9 cellular contexts compared by ENCODE assay signal in the genomic region with DNA sequence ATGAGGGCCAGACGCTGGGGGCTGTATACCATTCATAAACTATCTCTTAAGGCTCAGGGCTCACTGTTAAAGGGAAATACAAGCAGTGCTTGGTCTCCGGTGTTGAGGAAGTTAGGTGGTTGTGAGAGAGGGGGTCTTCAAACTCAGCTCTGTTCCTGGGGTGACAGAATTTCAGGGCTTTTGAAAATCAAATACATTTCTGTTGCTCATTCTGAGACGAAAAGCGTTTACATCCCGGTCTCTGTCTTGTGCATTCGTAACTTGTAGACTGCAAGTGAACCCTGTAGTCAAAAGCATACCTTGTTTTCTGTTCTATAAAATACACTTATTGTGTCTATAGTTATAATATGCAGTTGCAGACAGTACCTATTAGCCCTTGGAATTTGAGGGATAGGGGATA. TPM values are rescaled to one million over a fixed set of nuclear protein-coding genes. Genes with fewer than 3 reads are reported as not detected.
DNase-seq lines count a peak whose midpoint lies in the region; ATAC-seq, FAIRE-seq and TF ChIP-seq lines count a peak whose summit lies in the region.
"Had no signal": no experiment of that assay in that cellular context is flagged by ENCODE, and none has a peak within 500 bp of the region (broad histone marks: within the 10 kb centered on the region; RNA-seq: fewer than 3 reads in every experiment).

No MANE protein-coding gene starts in this region.

- no peak overlapping the region for H3K4me2 ChIP-seq in HepG2 (ENCODE audit: low read depth, low read length)

- POLR2A ChIA-PET in activated CD4-positive, alpha-beta memory T cell treated with anti-CD3 and anti-CD28 coated beads for 36 hours (lab: Charles Lee) = interaction anchor here (1.0 to 2.2 kb wide), 2 partner anchors 149 to 774 kb away, joined by 3 to 6 read pairs; no protein-coding TSS in a partner anchor
- POLR2A ChIA-PET in HepG2 (lab: Yijun Ruan, JAX) = no interaction called here

- in situ Hi-C loops in HepG2 (cut with HindIII; ENCODE audit: extremely low pct_ligation_motif_present, low pct_unique_long_range_greater_than_20kb) = loop anchor here (10.0 kb wide), 1 partner anchor 550 kb away; no protein-coding TSS in a partner anchor

- BruUV-seq in HepG2 (replicated peaks; lab: Mats Ljungman, UMichigan) = no TSS peak

- H3K9ac ChIP-seq in iPS-15b (ENCODE audit: low read depth, low read length) (no peak overlapping the region), HepG2 (ENCODE audit: insufficient read depth, low read depth, low read length) (no peak overlapping the region)

- no peaks in the 10 kb centered on the region for H3K9me3 Mint-ChIP-seq in activated CD4-positive, alpha-beta memory T cell treated with anti-CD3 and anti-CD28 coated beads for 36 hours
- no peaks in the 10 kb centered on the region for H3K9me3 Mint-ChIP-seq in type B pancreatic cell

- no peak overlapping the region for H2AFZ ChIP-seq in HepG2 (ENCODE audit: low read length)

- H3K79me2 ChIP-seq in HepG2 (ENCODE audit: insufficient read depth, low read length) = no peaks in the 10 kb centered on the region

- DNase-seq in cardiac muscle cell (ENCODE audit: low read depth in 1 of 2, low spot score in 1 of 2) (no peak), left ventricle myocardium superior (no peak), type B pancreatic cell (ENCODE audit: extremely low spot score, unreplicated experiment) (no peak), HepG2 (ENCODE audit: low spot score) (no peak), NCI-H2196 (lab: John Stamatoyannopoulos, UW; ENCODE audit: unreplicated experiment) (no peak)
- no peak for DNase-seq in activated CD4-positive, alpha-beta memory T cell treated with anti-CD3 and anti-CD28 coated beads for 36 hours

- ATAC-seq in left ventricle myocardium superior (no peak), HepG2 (no peak), HG03354 (IDR thresholded peaks at IDR 0.05; ENCODE audit: poor library complexity, severe bottlenecking, unreplicated experiment) (no peak)

- no peak for TF ChIP-seq EP300 in HepG2 (IDR thresholded peaks at IDR 0.05; ENCODE audit: low read depth in 2 of 2, low read length in 2 of 2)
- no peak for TF ChIP-seq EP300 in HepG2 (CRISPR knock-in tag; IDR thresholded peaks at IDR 0.05; ENCODE audit: borderline replicate concordance)

- CTCF ChIA-PET in activated CD4-positive, alpha-beta memory T cell treated with anti-CD3 and anti-CD28 coated beads for 36 hours (lab: Charles Lee) = interaction anchor here (1.7 to 11.0 kb wide), 3 partner anchors 53 to 222 kb away, joined by 5 to 173 read pairs (median 32); no protein-coding TSS in a partner anchor
- CTCF ChIA-PET in HepG2 (lab: Yijun Ruan, JAX; ENCODE audit: low intra/inter-chr PET ratio, low total read pairs) = no interaction called here

- peak overlapping the region; percentile 57 for H3K4me3 ChIP-seq in cardiac muscle cell
- peak overlapping the region; percentile 58 for H3K4me3 ChIP-seq in iPS-15b (ENCODE audit: low read depth, low read length)
- no peak overlapping the region for H3K4me3 ChIP-seq in HepG2 (replicated peaks in 1 of 3; ENCODE audit: insufficient read depth in 1 of 3, low read depth in 2 of 3, low read length in 3 of 3)

- no peak for TF ChIP-seq RAD21 in HepG2 (CRISPR knock-in tag; IDR thresholded peaks at IDR 0.05)

- H3K9me3 ChIP-seq in cardiac muscle cell (ENCODE audit: low read depth) (no peaks in the 10 kb centered on the region), iPS-15b (ENCODE audit: control insufficient read depth, insufficient read depth, low read length) (no peaks in the 10 kb centered on the region), HepG2 (ENCODE audit: low read length) (no peaks in the 10 kb centered on the region)
- H3K9me3 ChIP-seq: Caco-2 had no signal

- 20% methylated on average over 6 of the region's 6 CpGs for WGBS in HepG2 (ENCODE audit: low lambda C conversion rate)

- H3K27me3 Mint-ChIP-seq in activated CD4-positive, alpha-beta memory T cell treated with anti-CD3 and anti-CD28 coated beads for 36 hours = no peaks in the 10 kb centered on the region
- peaks cover 17% of the 10 kb centered on the region for H3K27me3 Mint-ChIP-seq in type B pancreatic cell

- H3K36me3 Mint-ChIP-seq in activated CD4-positive, alpha-beta memory T cell treated with anti-CD3 and anti-CD28 coated beads for 36 hours = no peaks in the 10 kb centered on the region
- no peaks in the 10 kb centered on the region for H3K36me3 Mint-ChIP-seq in type B pancreatic cell

- H3K27ac Mint-ChIP-seq in activated CD4-positive, alpha-beta memory T cell treated with anti-CD3 and anti-CD28 coated beads for 36 hours = peak overlapping the region; percentile 28
- H3K27ac Mint-ChIP-seq in type B pancreatic cell = peak overlapping the region; percentile 84

- TF ChIP-seq POLR2A in HepG2 (IDR thresholded peaks at IDR 0.05; ENCODE audit: insufficient read depth in 1 of 2, low read depth in 2 of 2, low read length in 2 of 2) = no peak

- TF ChIP-seq CTCF in cardiac muscle cell (IDR thresholded peaks at IDR 0.05; ENCODE audit: low read depth, low read length) (no peak), type B pancreatic cell (conservative IDR thresholded peaks at IDR 0.05) (no peak), HepG2 (CRISPR knock-in tag; IDR thresholded peaks at IDR 0.05) (no peak)

- peaks cover 32% of the 10 kb centered on the region for H3K4me1 ChIP-seq in cardiac muscle cell (ENCODE audit: low read depth)
- H3K4me1 ChIP-seq in iPS-15b (ENCODE audit: control insufficient read depth, insufficient read depth, low read length) = peaks cover 9% of the 10 kb centered on the region
- H3K4me1 ChIP-seq in HepG2 (ENCODE audit: insufficient read depth, low read length) = no peaks in the 10 kb centered on the region
- H3K4me1 ChIP-seq: Caco-2 had no signal

- H4K20me1 ChIP-seq in HepG2 (ENCODE audit: insufficient read depth, low read length) = no peaks in the 10 kb centered on the region

- no peak for FAIRE-seq in HepG2 (lab: Jason Lieb, UNC)

- intact Hi-C loops in left ventricle myocardium superior (cut with micrococcal nuclease) (loop anchor here (10.0 kb wide), 2 partner anchors 70 to 120 kb away; no protein-coding TSS in a partner anchor), HepG2 (cut with micrococcal nuclease; ENCODE audit: unreplicated experiment) (loop anchor here (10.0 kb wide), 1 partner anchor 230 kb away; no protein-coding TSS in a partner anchor)
- intact Hi-C loops in activated CD4-positive, alpha-beta memory T cell treated with anti-CD3 and anti-CD28 coated beads for 36 hours (cut with micrococcal nuclease) = loop anchor here (1.0 to 10.0 kb wide), 4 partner anchors 53 to 920 kb away; a partner anchor contains a TSS

- peak overlapping the region; percentile 78 for H3K4me3 Mint-ChIP-seq in activated CD4-positive, alpha-beta memory T cell treated with anti-CD3 and anti-CD28 coated beads for 36 hours
- peak overlapping the region; percentile 89 for H3K4me3 Mint-ChIP-seq in type B pancreatic cell

- no peak overlapping the region for H3K27ac ChIP-seq in cardiac muscle cell
- no peak overlapping the region for H3K27ac ChIP-seq in HepG2 (ENCODE audit: extremely low read length, insufficient read depth, low read length)

- H3K36me3 ChIP-seq in cardiac muscle cell = no peaks in the 10 kb centered on the region
- H3K36me3 ChIP-seq in iPS-15b (ENCODE audit: control insufficient read depth, insufficient read depth, low read length) = no peaks in the 10 kb centered on the region
- no peaks in the 10 kb centered on the region for H3K36me3 ChIP-seq in HepG2 (replicated peaks in 1 of 2; ENCODE audit: control insufficient read depth in 1 of 2, insufficient read depth in 2 of 2, low read length in 2 of 2)

- H3K27me3 ChIP-seq in cardiac muscle cell (no peaks in the 10 kb centered on the region), iPS-15b (ENCODE audit: control insufficient read depth, insufficient read depth, low read length) (peaks cover 16% of the 10 kb centered on the region), HepG2 (ENCODE audit: control insufficient read depth in 1 of 2, insufficient read depth in 2 of 2, low read length in 2 of 2) (peaks cover 4 to 45% of the 10 kb centered on the region in 2 experiments; a peak in 4 of 5 replicates)

- H3K4me1 Mint-ChIP-seq in activated CD4-positive, alpha-beta memory T cell treated with anti-CD3 and anti-CD28 coated beads for 36 hours (ENCODE audit: low read depth) = peaks cover 67% of the 10 kb centered on the region
- H3K4me1 Mint-ChIP-seq in type B pancreatic cell (ENCODE audit: unreplicated experiment) = peaks cover 41% of the 10 kb centered on the region

RNA-seq across cellular contexts. Expression of a gene that starts 1.7 kb away (rescaled TPM):
- total RNA-seq in cardiac muscle cell (25.2 and 35.5 TPM in 2 replicates), left ventricle myocardium superior (52.8 TPM), type B pancreatic cell (ENCODE audit: low replicate concordance) (30.9 and 104 TPM in 2 replicates), HepG2 (2016; rRNA removed; fragmentation: Illumina TruSeq; extraction: Trizol) (0.02 TPM in 1 of 2 replicates, not detected in the other)
- polyA plus RNA-seq in cardiac muscle cell (71.9 and 92.3 TPM in 2 replicates), HepG2 (2011; rRNA removed) (not detected in 2 replicates)
- total RNA-seq in activated CD4-positive, alpha-beta memory T cell treated with anti-CD3 and anti-CD28 coated beads for 36 hours = 10 to 100 TPM; 10.8 to 12.7 TPM
- total RNA-seq in HepG2 (2016; cell fraction: cytosol; rRNA removed; fragmentation: Illumina TruSeq; extraction: Trizol; ENCODE audit: low read depth) = 0.09 and 0.10 TPM in 2 replicates
- total RNA-seq in HepG2 (2016; cell fraction: insoluble cytoplasmic fraction; rRNA removed; fragmentation: Illumina TruSeq; extraction: Trizol) = not detected in 2 replicates
- total RNA-seq in HepG2 (2016; cell fraction: membrane; rRNA removed; fragmentation: Illumina TruSeq; extraction: Trizol) = 0.03 TPM in 1 of 2 replicates, not detected in the other
- not detected in 2 replicates for total RNA-seq in HepG2 (2016; cell fraction: nucleus; rRNA removed; fragmentation: Illumina TruSeq; extraction: Trizol)
- polyA plus RNA-seq in HepG2 (2011; cell fraction: cytosol; rRNA removed) = not detected in 2 replicates
- not detected in 2 replicates for polyA plus RNA-seq in HepG2 (2011; cell fraction: nucleus; rRNA removed)
- polyA plus RNA-seq in HepG2 (2012) = not detected in 2 replicates
- polyA plus RNA-seq in HepG2 (2016; cell fraction: cytosol; fragmentation: Illumina TruSeq; extraction: Trizol; ENCODE audit: low read depth) = not detected in 2 replicates
- not detected in 2 replicates for polyA plus RNA-seq in HepG2 (2016; cell fraction: insoluble cytoplasmic fraction; fragmentation: Illumina TruSeq; extraction: Trizol; ENCODE audit: low read depth)
- not detected in 2 replicates for polyA plus RNA-seq in HepG2 (2016; cell fraction: membrane; fragmentation: Illumina TruSeq; extraction: Trizol; ENCODE audit: low read depth)
- not detected in 2 replicates for polyA plus RNA-seq in HepG2 (2016; cell fraction: nucleus; fragmentation: Illumina TruSeq; extraction: Trizol; ENCODE audit: insufficient read depth, low read depth)
- polyA minus RNA-seq in HepG2 (2011; rRNA and poly(A)+ RNA removed; ENCODE audit: low replicate concordance) = 97.9 TPM in 1 of 2 replicates, not detected in the other
- polyA minus RNA-seq in HepG2 (2011; cell fraction: cytosol; rRNA and poly(A)+ RNA removed) = not detected in 2 replicates
- not detected in 2 replicates for polyA minus RNA-seq in HepG2 (2011; cell fraction: nucleus; rRNA and poly(A)+ RNA removed)
- total RNA-seq: Caco-2 had no signal

Comparison
In these comparisons a context has a peak if more than half of its experiments do, and no peak if none do; other contexts are left out.
1. H3K4me3 ChIP-seq: peak in cardiac muscle cell (single experiment) and iPS-15b (single experiment); none in HepG2 (0 of 3).
2. RNA of a gene that starts 1.7 kb away (total RNA-seq): 52.8 TPM in left ventricle myocardium superior (single experiment), 25.2 to 35.5 TPM in cardiac muscle cell, 30.9 to 104 TPM in type B pancreatic cell and 10.8 to 12.7 TPM in activated CD4-positive, alpha-beta memory T cell treated with anti-CD3 and anti-CD28 coated beads for 36 hours; 0.02 to 0.10 TPM in HepG2; every median in the first group is over 10 times any median in the second.